ENCODE assay signal across 4 cellular contexts in genomic region chr16:20646171-20646570, GRCh38. TPM values are rescaled to one million over a fixed set of nuclear protein-coding genes. Genes with fewer than 3 reads are reported as not detected.
"Had no signal": no experiment of that assay in that cellular context is flagged by ENCODE, and none has a peak within 500 bp of the region (broad histone marks: within the 10 kb centered on the region; RNA-seq: fewer than 3 reads in every experiment).

No MANE protein-coding gene starts in this region.

RNA-seq across cellular contexts. Expression of gene ACSM1, which starts 51.3 kb away (rescaled TPM):
- total RNA-seq: HT-29, HT1080, IMR-90 had no signal
- polyA plus RNA-seq: IgD-negative memory B cell, IMR-90 had no signal
